ENCODE assay signal across 1 cellular context in the genomic region with DNA sequence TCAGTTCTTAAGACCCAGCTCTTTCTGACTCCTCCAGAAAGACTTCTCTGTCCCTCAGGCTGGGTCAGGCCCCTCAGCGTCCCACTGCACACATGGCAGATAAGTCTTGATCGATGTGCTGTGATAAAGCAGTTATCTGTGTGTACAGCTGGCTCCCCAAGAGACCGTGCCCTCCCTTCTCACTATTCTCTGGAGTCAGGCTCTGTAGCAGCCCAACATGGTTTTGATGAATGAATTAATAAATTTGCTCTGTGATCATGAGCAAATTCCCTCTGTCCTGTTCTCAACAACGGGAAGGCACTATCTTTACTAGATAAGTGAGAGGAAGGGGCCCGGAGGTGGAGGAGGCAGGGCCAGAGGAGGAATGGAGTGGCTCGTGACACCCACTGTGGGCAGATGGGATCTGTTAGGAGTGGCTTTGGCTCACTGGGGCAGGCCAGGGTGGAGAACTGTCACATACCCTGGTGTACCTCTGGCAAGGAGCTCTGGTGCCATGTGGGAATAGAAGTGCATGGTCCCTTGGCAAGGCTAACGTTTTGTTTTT.
TF ChIP-seq lines count a peak whose summit lies in the region.

No MANE protein-coding gene starts in this region.

TF ChIP-seq in K562, 482 proteins besides CTCF, POLR2A, EP300 and RAD21 (continued from another document and continues in another):
- TF ChIP-seq, protein P1, sequence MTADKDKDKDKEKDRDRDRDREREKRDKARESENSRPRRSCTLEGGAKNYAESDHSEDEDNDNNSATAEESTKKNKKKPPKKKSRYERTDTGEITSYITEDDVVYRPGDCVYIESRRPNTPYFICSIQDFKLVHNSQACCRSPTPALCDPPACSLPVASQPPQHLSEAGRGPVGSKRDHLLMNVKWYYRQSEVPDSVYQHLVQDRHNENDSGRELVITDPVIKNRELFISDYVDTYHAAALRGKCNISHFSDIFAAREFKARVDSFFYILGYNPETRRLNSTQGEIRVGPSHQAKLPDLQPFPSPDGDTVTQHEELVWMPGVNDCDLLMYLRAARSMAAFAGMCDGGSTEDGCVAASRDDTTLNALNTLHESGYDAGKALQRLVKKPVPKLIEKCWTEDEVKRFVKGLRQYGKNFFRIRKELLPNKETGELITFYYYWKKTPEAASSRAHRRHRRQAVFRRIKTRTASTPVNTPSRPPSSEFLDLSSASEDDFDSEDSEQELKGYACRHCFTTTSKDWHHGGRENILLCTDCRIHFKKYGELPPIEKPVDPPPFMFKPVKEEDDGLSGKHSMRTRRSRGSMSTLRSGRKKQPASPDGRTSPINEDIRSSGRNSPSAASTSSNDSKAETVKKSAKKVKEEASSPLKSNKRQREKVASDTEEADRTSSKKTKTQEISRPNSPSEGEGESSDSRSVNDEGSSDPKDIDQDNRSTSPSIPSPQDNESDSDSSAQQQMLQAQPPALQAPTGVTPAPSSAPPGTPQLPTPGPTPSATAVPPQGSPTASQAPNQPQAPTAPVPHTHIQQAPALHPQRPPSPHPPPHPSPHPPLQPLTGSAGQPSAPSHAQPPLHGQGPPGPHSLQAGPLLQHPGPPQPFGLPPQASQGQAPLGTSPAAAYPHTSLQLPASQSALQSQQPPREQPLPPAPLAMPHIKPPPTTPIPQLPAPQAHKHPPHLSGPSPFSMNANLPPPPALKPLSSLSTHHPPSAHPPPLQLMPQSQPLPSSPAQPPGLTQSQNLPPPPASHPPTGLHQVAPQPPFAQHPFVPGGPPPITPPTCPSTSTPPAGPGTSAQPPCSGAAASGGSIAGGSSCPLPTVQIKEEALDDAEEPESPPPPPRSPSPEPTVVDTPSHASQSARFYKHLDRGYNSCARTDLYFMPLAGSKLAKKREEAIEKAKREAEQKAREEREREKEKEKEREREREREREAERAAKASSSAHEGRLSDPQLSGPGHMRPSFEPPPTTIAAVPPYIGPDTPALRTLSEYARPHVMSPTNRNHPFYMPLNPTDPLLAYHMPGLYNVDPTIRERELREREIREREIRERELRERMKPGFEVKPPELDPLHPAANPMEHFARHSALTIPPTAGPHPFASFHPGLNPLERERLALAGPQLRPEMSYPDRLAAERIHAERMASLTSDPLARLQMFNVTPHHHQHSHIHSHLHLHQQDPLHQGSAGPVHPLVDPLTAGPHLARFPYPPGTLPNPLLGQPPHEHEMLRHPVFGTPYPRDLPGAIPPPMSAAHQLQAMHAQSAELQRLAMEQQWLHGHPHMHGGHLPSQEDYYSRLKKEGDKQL (CRISPR knock-in tag; IDR thresholded peaks at IDR 0.05; ENCODE audit: borderline replicate concordance), result no peak
- TF ChIP-seq MAZ (CRISPR knock-in tag; conservative IDR thresholded peaks at IDR 0.05 in 1 of 2, IDR thresholded peaks at IDR 0.05 in 1 of 2), result peak in 1 of 2 experiments; percentile 54; a peak in 3 of 4 replicates
- no peak for TF ChIP-seq ZEB2 (IDR thresholded peaks at IDR 0.05)
- peak; percentile 62; the same call in 1 of the 2 replicates for TF ChIP-seq HEY1 (CRISPR knock-in tag; IDR thresholded peaks at IDR 0.05; ENCODE audit: borderline replicate concordance)
- no peak for TF ChIP-seq EWSR1 (IDR thresholded peaks at IDR 0.05; ENCODE audit: borderline replicate concordance, low read depth, partially characterized antibody)
- TF ChIP-seq MEF2D (tag; conservative IDR thresholded peaks at IDR 0.05; ENCODE audit: low read depth), result peak; percentile 20; the same call in 1 of the 2 replicates
- TF ChIP-seq ZNF79 (CRISPR knock-in tag; IDR thresholded peaks at IDR 0.05; ENCODE audit: low read depth), result peak; percentile 65
- TF ChIP-seq MEIS2 (IDR thresholded peaks at IDR 0.05; ENCODE audit: partially characterized antibody), result peak; percentile 80
- 0 out of 2 replicates have a peak, but pooled peaks have one; percentile 44 for TF ChIP-seq ZBED1 (IDR thresholded peaks at IDR 0.05)
- no peak for TF ChIP-seq ZNF174 (CRISPR knock-in tag; IDR thresholded peaks at IDR 0.05)
- TF ChIP-seq ZNF785 (CRISPR knock-in tag; IDR thresholded peaks at IDR 0.05), result no peak
- peak; percentile 37; the same call in 1 of the 2 replicates for TF ChIP-seq NFE2 (IDR thresholded peaks at IDR 0.05; ENCODE audit: low read depth)
- TF ChIP-seq RBFOX2 (IDR thresholded peaks at IDR 0.05; ENCODE audit: low read depth, low read length), result no peak
- TF ChIP-seq RBM25 (IDR thresholded peaks at IDR 0.05; ENCODE audit: low read depth, low read length, severe bottlenecking), result no peak
- TF ChIP-seq MAFG (tag; conservative IDR thresholded peaks at IDR 0.05), result no peak
- peak; percentile 69; the same call in 1 of the 2 replicates for TF ChIP-seq POLR2AphosphoS5 (IDR thresholded peaks at IDR 0.05; ENCODE audit: control insufficient read depth, insufficient read depth, low read depth, low read length)
- TF ChIP-seq KLF1 (tag; IDR thresholded peaks at IDR 0.05), result no peak
- no peak for TF ChIP-seq HMG20A (CRISPR knock-in tag; conservative IDR thresholded peaks at IDR 0.05)
- TF ChIP-seq, protein P2, sequence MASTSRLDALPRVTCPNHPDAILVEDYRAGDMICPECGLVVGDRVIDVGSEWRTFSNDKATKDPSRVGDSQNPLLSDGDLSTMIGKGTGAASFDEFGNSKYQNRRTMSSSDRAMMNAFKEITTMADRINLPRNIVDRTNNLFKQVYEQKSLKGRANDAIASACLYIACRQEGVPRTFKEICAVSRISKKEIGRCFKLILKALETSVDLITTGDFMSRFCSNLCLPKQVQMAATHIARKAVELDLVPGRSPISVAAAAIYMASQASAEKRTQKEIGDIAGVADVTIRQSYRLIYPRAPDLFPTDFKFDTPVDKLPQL (IDR thresholded peaks at IDR 0.05; ENCODE audit: extremely low read depth, insufficient read length), result no peak
- no peak for TF ChIP-seq CEBPG (CRISPR knock-in tag; IDR thresholded peaks at IDR 0.05)
- no peak for TF ChIP-seq CEBPG (tag; conservative IDR thresholded peaks at IDR 0.05 in 1 of 2, IDR thresholded peaks at IDR 0.05 in 1 of 2)
- TF ChIP-seq U2AF2 (optimal IDR thresholded peaks at IDR 0.05; ENCODE audit: low read depth, low read length), result no peak
- TF ChIP-seq, protein P3, sequence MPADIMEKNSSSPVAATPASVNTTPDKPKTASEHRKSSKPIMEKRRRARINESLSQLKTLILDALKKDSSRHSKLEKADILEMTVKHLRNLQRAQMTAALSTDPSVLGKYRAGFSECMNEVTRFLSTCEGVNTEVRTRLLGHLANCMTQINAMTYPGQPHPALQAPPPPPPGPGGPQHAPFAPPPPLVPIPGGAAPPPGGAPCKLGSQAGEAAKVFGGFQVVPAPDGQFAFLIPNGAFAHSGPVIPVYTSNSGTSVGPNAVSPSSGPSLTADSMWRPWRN (IDR thresholded peaks at IDR 0.05; ENCODE audit: low read depth), result no peak
- no peak for TF ChIP-seq ZNF121 (CRISPR knock-in tag; conservative IDR thresholded peaks at IDR 0.05)
- TF ChIP-seq, protein P4, sequence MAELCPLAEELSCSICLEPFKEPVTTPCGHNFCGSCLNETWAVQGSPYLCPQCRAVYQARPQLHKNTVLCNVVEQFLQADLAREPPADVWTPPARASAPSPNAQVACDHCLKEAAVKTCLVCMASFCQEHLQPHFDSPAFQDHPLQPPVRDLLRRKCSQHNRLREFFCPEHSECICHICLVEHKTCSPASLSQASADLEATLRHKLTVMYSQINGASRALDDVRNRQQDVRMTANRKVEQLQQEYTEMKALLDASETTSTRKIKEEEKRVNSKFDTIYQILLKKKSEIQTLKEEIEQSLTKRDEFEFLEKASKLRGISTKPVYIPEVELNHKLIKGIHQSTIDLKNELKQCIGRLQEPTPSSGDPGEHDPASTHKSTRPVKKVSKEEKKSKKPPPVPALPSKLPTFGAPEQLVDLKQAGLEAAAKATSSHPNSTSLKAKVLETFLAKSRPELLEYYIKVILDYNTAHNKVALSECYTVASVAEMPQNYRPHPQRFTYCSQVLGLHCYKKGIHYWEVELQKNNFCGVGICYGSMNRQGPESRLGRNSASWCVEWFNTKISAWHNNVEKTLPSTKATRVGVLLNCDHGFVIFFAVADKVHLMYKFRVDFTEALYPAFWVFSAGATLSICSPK (IDR thresholded peaks at IDR 0.05; ENCODE audit: borderline replicate concordance), result no peak
- TF ChIP-seq ZBTB7A (IDR thresholded peaks at IDR 0.05; ENCODE audit: borderline replicate concordance, control insufficient read depth, low read depth, low read length), result no peak; the same call in 1 of the 2 replicates
- TF ChIP-seq, protein P5, sequence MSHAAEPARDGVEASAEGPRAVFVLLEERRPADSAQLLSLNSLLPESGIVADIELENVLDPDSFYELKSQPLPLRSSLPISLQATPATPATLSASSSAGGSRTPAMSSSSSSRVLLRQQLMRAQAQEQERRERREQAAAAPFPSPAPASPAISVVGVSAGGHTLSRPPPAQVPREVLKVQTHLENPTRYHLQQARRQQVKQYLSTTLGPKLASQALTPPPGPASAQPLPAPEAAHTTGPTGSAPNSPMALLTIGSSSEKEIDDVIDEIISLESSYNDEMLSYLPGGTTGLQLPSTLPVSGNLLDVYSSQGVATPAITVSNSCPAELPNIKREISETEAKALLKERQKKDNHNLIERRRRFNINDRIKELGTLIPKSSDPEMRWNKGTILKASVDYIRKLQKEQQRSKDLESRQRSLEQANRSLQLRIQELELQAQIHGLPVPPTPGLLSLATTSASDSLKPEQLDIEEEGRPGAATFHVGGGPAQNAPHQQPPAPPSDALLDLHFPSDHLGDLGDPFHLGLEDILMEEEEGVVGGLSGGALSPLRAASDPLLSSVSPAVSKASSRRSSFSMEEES (CRISPR knock-in tag; IDR thresholded peaks at IDR 0.05), result peak; percentile 2; the same call in 1 of the 2 replicates
- TF ChIP-seq LARP7 (IDR thresholded peaks at IDR 0.05), result no peak
- TF ChIP-seq, protein P6, sequence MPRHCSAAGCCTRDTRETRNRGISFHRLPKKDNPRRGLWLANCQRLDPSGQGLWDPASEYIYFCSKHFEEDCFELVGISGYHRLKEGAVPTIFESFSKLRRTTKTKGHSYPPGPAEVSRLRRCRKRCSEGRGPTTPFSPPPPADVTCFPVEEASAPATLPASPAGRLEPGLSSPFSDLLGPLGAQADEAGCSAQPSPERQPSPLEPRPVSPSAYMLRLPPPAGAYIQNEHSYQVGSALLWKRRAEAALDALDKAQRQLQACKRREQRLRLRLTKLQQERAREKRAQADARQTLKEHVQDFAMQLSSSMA (CRISPR knock-in tag; IDR thresholded peaks at IDR 0.05), result no peak
- no peak for TF ChIP-seq RFX1 (IDR thresholded peaks at IDR 0.05)
- TF ChIP-seq PHF8 (IDR thresholded peaks at IDR 0.05; ENCODE audit: borderline replicate concordance, low read length), result no peak
- TF ChIP-seq SAFB (IDR thresholded peaks at IDR 0.05; ENCODE audit: borderline replicate concordance, low read depth, low read length), result no peak
- TF ChIP-seq MAFK (IDR thresholded peaks at IDR 0.05; ENCODE audit: low read length), result no peak
- 0 out of 2 replicates have a peak, but pooled peaks have one; percentile 31 for TF ChIP-seq KLF6 (CRISPR knock-in tag; IDR thresholded peaks at IDR 0.05; ENCODE audit: borderline replicate concordance)
- no peak for TF ChIP-seq ZNF830 (CRISPR knock-in tag; IDR thresholded peaks at IDR 0.05)
- no peak; the same call in 1 of the 2 replicates for TF ChIP-seq OTX1 (CRISPR knock-in tag; IDR thresholded peaks at IDR 0.05)
- no peak; the same call in 1 of the 2 replicates for TF ChIP-seq ZNF589 (CRISPR knock-in tag; IDR thresholded peaks at IDR 0.05; ENCODE audit: low read depth)
- TF ChIP-seq MTA2 (IDR thresholded peaks at IDR 0.05; ENCODE audit: low read depth), result peak; percentile 89
- TF ChIP-seq WHSC1 (IDR thresholded peaks at IDR 0.05; ENCODE audit: low read length), result no peak
- no peak for TF ChIP-seq SAP30 (IDR thresholded peaks at IDR 0.05; ENCODE audit: borderline replicate concordance, insufficient read depth, low read depth, low read length, poor library complexity, severe bottlenecking)
- TF ChIP-seq DDX20 (tag; IDR thresholded peaks at IDR 0.05; ENCODE audit: low read depth), result no peak; the same call in 1 of the 2 replicates
- TF ChIP-seq PURB (CRISPR knock-in tag; IDR thresholded peaks at IDR 0.05; ENCODE audit: low read depth), result no peak
- TF ChIP-seq SRSF3 (IDR thresholded peaks at IDR 0.05; ENCODE audit: insufficient read depth, low read length), result no peak
- TF ChIP-seq, protein P7, sequence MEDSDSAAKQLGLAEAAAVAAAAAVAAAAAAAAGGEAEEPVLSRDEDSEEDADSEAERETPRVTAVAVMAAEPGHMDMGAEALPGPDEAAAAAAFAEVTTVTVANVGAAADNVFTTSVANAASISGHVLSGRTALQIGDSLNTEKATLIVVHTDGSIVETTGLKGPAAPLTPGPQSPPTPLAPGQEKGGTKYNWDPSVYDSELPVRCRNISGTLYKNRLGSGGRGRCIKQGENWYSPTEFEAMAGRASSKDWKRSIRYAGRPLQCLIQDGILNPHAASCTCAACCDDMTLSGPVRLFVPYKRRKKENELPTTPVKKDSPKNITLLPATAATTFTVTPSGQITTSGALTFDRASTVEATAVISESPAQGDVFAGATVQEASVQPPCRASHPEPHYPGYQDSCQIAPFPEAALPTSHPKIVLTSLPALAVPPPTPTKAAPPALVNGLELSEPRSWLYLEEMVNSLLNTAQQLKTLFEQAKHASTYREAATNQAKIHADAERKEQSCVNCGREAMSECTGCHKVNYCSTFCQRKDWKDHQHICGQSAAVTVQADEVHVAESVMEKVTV (CRISPR knock-in tag; IDR thresholded peaks at IDR 0.05), result no peak
- TF ChIP-seq, protein P8, sequence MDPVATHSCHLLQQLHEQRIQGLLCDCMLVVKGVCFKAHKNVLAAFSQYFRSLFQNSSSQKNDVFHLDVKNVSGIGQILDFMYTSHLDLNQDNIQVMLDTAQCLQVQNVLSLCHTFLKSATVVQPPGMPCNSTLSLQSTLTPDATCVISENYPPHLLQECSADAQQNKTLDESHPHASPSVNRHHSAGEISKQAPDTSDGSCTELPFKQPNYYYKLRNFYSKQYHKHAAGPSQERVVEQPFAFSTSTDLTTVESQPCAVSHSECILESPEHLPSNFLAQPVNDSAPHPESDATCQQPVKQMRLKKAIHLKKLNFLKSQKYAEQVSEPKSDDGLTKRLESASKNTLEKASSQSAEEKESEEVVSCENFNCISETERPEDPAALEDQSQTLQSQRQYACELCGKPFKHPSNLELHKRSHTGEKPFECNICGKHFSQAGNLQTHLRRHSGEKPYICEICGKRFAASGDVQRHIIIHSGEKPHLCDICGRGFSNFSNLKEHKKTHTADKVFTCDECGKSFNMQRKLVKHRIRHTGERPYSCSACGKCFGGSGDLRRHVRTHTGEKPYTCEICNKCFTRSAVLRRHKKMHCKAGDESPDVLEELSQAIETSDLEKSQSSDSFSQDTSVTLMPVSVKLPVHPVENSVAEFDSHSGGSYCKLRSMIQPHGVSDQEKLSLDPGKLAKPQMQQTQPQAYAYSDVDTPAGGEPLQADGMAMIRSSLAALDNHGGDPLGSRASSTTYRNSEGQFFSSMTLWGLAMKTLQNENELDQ (CRISPR knock-in tag; IDR thresholded peaks at IDR 0.05; ENCODE audit: borderline replicate concordance), result no peak
- TF ChIP-seq SMAD4 (CRISPR knock-in tag; conservative IDR thresholded peaks at IDR 0.05), result peak; percentile 84
- TF ChIP-seq TRIM28 (IDR thresholded peaks at IDR 0.05), result no peak
- no peak; the same call in 1 of the 2 replicates for TF ChIP-seq ETV5 (CRISPR knock-in tag; IDR thresholded peaks at IDR 0.05; ENCODE audit: low read depth)
- TF ChIP-seq, protein P9, sequence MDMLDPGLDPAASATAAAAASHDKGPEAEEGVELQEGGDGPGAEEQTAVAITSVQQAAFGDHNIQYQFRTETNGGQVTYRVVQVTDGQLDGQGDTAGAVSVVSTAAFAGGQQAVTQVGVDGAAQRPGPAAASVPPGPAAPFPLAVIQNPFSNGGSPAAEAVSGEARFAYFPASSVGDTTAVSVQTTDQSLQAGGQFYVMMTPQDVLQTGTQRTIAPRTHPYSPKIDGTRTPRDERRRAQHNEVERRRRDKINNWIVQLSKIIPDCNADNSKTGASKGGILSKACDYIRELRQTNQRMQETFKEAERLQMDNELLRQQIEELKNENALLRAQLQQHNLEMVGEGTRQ (CRISPR knock-in tag; IDR thresholded peaks at IDR 0.05), result no peak
- no peak for TF ChIP-seq TOE1 (IDR thresholded peaks at IDR 0.05; ENCODE audit: borderline replicate concordance)
- TF ChIP-seq TOE1 (CRISPR knock-in tag; IDR thresholded peaks at IDR 0.05; ENCODE audit: borderline replicate concordance, low read depth), result no peak
